ENCODE assay signal across 9 cellular contexts in the genomic region with DNA sequence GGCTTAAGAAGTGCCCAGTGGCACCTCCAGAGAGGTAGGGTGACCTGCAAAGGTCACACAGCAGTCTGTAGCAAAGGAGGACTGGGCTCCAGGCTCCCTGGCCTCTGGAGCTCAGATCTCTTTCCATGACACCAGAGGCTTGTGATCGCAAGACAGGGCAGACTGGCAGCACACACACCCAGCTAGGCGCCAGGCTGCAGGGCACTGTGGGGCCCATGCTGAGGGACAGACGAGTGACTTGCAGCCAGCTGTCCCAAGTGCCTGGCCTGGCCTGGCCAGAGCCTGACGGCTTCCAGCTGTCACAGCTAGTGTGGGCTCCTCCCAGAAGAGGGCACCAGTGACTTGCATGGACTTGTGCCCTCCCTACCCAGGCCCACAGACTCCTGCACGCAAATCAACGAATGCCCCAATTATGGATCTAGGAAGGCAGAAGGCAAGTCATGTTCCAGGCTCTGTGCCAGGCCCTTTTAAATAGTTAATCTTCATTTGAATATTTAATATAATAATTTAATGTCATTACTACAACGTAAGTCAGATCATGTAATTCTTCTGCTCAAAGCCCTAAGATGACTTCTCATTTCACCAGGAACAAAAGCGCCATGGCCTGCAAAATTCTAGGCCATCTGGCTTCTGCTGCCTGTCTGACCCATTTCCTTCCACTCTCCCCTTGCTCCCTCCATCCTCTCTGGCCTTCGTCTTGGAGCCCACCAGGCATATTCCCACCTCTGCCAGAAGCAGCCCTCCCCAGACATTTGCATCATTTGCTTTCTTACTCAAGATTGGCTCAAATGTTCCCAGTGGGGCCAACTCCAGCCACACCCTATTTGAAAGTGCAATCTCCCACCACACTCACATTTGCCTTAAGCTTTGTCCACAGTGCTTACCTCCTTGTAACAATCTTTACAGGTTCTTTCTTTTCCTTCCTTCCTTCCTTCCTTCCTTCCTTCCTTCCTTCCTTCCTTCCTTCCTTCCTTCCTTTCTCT. TPM values are rescaled to one million over a fixed set of nuclear protein-coding genes. Genes with fewer than 3 reads are reported as not detected.
DNase-seq lines count a peak whose midpoint lies in the region; ATAC-seq, FAIRE-seq and TF ChIP-seq lines count a peak whose summit lies in the region.
"Had no signal": no experiment of that assay in that cellular context is flagged by ENCODE, and none has a peak within 500 bp of the region (broad histone marks: within the 10 kb centered on the region; RNA-seq: fewer than 3 reads in every experiment).

No MANE protein-coding gene starts in this region.

- ATAC-seq in HG03342 (IDR thresholded peaks at IDR 0.05; ENCODE audit: unreplicated experiment) (no peak), HG03432 (IDR thresholded peaks at IDR 0.05; ENCODE audit: unreplicated experiment) (no peak)

- H3K4me3 ChIP-seq in fibroblast of the aortic adventitia (ENCODE audit: low read depth, low read length) = no peak overlapping the region
- H3K4me3 ChIP-seq in small intestine (ENCODE audit: low read depth in 1 of 2, low read length in 2 of 2) = no peak overlapping the region
- H3K4me3 ChIP-seq: SJSA1 had no signal

- no peaks in the 10 kb centered on the region for H3K36me3 ChIP-seq in small intestine (ENCODE audit: control insufficient read depth in 2 of 2, insufficient read depth in 2 of 2, low read length in 2 of 2)
- H3K36me3 ChIP-seq: SJSA1 had no signal

- no peaks in the 10 kb centered on the region for H3K4me1 ChIP-seq in small intestine (ENCODE audit: control insufficient read depth in 2 of 2, insufficient read depth in 1 of 2, low read depth in 1 of 2, low read length in 1 of 2)
- H3K4me1 ChIP-seq: SJSA1 had no signal

- H3K27ac ChIP-seq in small intestine (ENCODE audit: low read depth in 1 of 2, low read length in 1 of 2) = no peak overlapping the region
- H3K27ac ChIP-seq: SJSA1 had no signal

- DNase-seq in DMS53 (lab: John Stamatoyannopoulos, UW) = peak; percentile 69
- no peak for DNase-seq in DMS53 treated with DMSO at 0.1 percent for 48 hours (lab: John Stamatoyannopoulos, UW; ENCODE audit: unreplicated experiment)
- peak; percentile 77 for DNase-seq in RPMI7951 (ENCODE audit: low read depth)
- DNase-seq in fibroblast of the aortic adventitia (ENCODE audit: low read depth) = peak; percentile 49
- peak; percentile 31 for DNase-seq in small intestine
- no peak for DNase-seq in activated CD4-positive, alpha-beta T cell treated with anti-CD3 and anti-CD28 coated beads for 1 hour

- TF ChIP-seq CTCF in fibroblast of the aortic adventitia (IDR thresholded peaks at IDR 0.05; ENCODE audit: insufficient read depth, low read length) = no peak

- H3K9me3 ChIP-seq in small intestine (ENCODE audit: control insufficient read depth, low read depth) = no peaks in the 10 kb centered on the region
- H3K9me3 ChIP-seq: SJSA1 had no signal

- peaks cover 10 to 13% of the 10 kb centered on the region in 2 donors for H3K27me3 ChIP-seq in small intestine (ENCODE audit: control insufficient read depth in 2 of 2, insufficient read depth in 2 of 2, low read length in 2 of 2)
- H3K27me3 ChIP-seq: SJSA1 had no signal

- FAIRE-seq in small intestine (lab: Jason Lieb, UNC) = no peak

- 31 to 46% (median 41%) methylated on average over 9 of the region's 9 CpGs for WGBS in small intestine, 3 donors

RNA-seq across cellular contexts. Expression of a gene that starts 3.7 kb away (rescaled TPM):
- 32.7 and 33.3 TPM in 2 replicates for total RNA-seq in RPMI7951 (2014; rRNA removed; shearing (Covaris generic))
- 22.7 and 36.1 TPM in 2 replicates for total RNA-seq in fibroblast of the aortic adventitia (ENCODE audit: low replicate concordance)
- 10 to 100 TPM in 1 of 3 donors, 1 to 10 TPM in 1, under 1 TPM in 1; 0.45 to 15.7 (median 4.6) TPM for polyA plus RNA-seq in small intestine

RNA-seq across cellular contexts. Expression of a gene that starts 12.7 kb away (rescaled TPM):
- 0.20 and 0.60 TPM in 2 replicates for total RNA-seq in RPMI7951 (2014; rRNA removed; shearing (Covaris generic))
- total RNA-seq in fibroblast of the aortic adventitia (ENCODE audit: low replicate concordance) = 3.3 and 4.7 TPM in 2 replicates
- polyA plus RNA-seq in small intestine = 100 to 1,000 TPM in 1 of 3 donors, 10 to 100 TPM in 2; 24.6 to 178 (median 99.4) TPM

RNA-seq across cellular contexts. Expression of a gene that starts 43.2 kb away (rescaled TPM):
- 80.4 and 101 TPM in 2 replicates for total RNA-seq in RPMI7951 (2014; rRNA removed; shearing (Covaris generic))
- total RNA-seq in fibroblast of the aortic adventitia (ENCODE audit: low replicate concordance) = 33.2 and 55.0 TPM in 2 replicates
- 100 to 1,000 TPM in 2 of 3 donors, 10 to 100 TPM in 1; 98.2 to 200 (median 187) TPM for polyA plus RNA-seq in small intestine

Comparison
In these comparisons a context has a peak if more than half of its experiments do, and no peak if none do; other contexts are left out.
1. DNase-seq: peak in DMS53 (single experiment), RPMI7951 (single experiment), fibroblast of the aortic adventitia (single experiment) and small intestine (single experiment); none in DMS53 treated with DMSO at 0.1 percent for 48 hours (single experiment) and activated CD4-positive, alpha-beta T cell treated with anti-CD3 and anti-CD28 coated beads for 1 hour (single experiment).